ENCODE assay signal across 11 cellular contexts in the genomic region with DNA sequence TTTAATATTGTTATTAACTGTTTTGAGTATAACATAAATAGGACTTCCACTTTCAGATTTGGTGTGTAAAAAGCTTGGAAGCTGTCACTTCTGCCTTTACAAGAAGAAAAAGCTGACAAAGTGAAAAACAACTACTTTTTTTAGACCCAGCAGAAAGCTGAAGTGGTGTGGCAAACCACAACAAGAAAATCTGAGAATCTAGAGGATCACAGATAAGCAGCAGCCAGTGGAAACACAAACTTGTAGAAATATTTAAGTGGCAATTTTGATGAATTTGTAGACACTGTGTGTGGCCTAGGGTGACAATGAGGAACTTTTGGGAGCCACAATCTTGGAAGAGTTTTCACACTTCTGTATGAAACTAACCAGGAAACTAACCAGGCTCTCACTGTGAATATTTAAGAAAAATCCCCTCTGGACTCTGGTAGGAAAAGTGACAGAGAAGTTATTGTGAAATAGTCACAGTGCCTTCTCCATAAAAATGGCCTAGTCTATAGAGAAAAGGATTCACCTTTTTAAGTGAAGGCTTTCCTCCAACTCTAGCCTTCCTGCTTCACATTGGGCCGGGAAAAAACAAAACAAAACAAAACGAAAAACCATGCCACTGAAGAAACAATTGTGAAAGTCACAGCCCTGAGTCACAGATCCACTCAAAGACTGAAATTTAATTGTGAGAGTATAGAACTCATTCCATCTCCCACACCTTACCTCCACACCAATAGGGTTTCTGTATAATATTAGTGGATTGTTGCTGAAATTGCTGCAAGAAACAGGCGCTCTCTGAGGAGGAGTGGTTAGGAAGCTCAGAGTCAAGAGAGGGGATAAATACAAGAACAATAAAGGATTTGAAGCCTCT. TPM values are rescaled to one million over a fixed set of nuclear protein-coding genes. Genes with fewer than 3 reads are reported as not detected.
DNase-seq lines count a peak whose midpoint lies in the region; ATAC-seq and FAIRE-seq lines count a peak whose summit lies in the region.
"Had no signal": no experiment of that assay in that cellular context is flagged by ENCODE, and none has a peak within 500 bp of the region (broad histone marks: within the 10 kb centered on the region; RNA-seq: fewer than 3 reads in every experiment).

No MANE protein-coding gene starts in this region.

- no peaks in the 10 kb centered on the region for H3K36me3 ChIP-seq in BLaER1
- H3K36me3 ChIP-seq: heart right ventricle had no signal

- H3K9me3 ChIP-seq in BLaER1 (peaks cover 7% of the 10 kb centered on the region), T-helper 17 cell (ENCODE audit: control insufficient read depth, low read length, poor library complexity, severe bottlenecking) (no peaks in the 10 kb centered on the region)
- H3K9me3 ChIP-seq: heart right ventricle had no signal

- H3K4me3 ChIP-seq in BLaER1, result peak overlapping the region; percentile 51; the same call in 1 of the 2 replicates
- H3K4me3 ChIP-seq: skin epidermis had no signal

- H3K4me2 ChIP-seq in BLaER1, result peak overlapping the region; percentile 93

- H3K27me3 ChIP-seq in BLaER1, result no peaks in the 10 kb centered on the region
- H3K27me3 ChIP-seq: heart right ventricle had no signal

- peaks cover 19% of the 10 kb centered on the region for H3K4me1 Mint-ChIP-seq in activated CD8-positive, alpha-beta T cell treated with anti-CD3 and anti-CD28 coated beads, Interleukin-2, amount 10 ng/mL, durations not matched to agents 7 days and 5 days (ENCODE audit: low read depth)
- no peaks in the 10 kb centered on the region for H3K4me1 Mint-ChIP-seq in T-helper 17 cell

- no peak overlapping the region for H3K4me3 Mint-ChIP-seq in activated CD8-positive, alpha-beta T cell treated with anti-CD3 and anti-CD28 coated beads, Interleukin-2, amount 10 ng/mL, durations not matched to agents 7 days and 5 days
- no peak overlapping the region for H3K4me3 Mint-ChIP-seq in T-helper 17 cell

- DNase-seq in GM19239 (ENCODE audit: insufficient read length, low spot score), result peak; percentile 27
- peak; percentile 22 for DNase-seq in activated CD8-positive, alpha-beta T cell treated with anti-CD3 and anti-CD28 coated beads, Interleukin-2, amount 10 ng/mL, durations not matched to agents 7 days and 5 days
- DNase-seq in T-helper 17 cell, result no peak
- no peak for DNase-seq in islet precursor cell
- DNase-seq in amniotic stem cell (lab: John Stamatoyannopoulos, UW), result no peak
- DNase-seq in NCI-H82 treated with DMSO at 0.1 percent for 48 hours (lab: John Stamatoyannopoulos, UW; ENCODE audit: unreplicated experiment), result no peak
- DNase-seq: heart right ventricle, NCI-H1694 treated with DMSO at 0.1 percent for 48 hours had no signal

- CTCF ChIA-PET in activated CD8-positive, alpha-beta T cell treated with anti-CD3 and anti-CD28 coated beads, Interleukin-2, amount 10 ng/mL, durations not matched to agents 7 days and 5 days (lab: Charles Lee), result no interaction called here

- POLR2A ChIA-PET in activated CD8-positive, alpha-beta T cell treated with anti-CD3 and anti-CD28 coated beads, Interleukin-2, amount 10 ng/mL, durations not matched to agents 7 days and 5 days (lab: Charles Lee), result no interaction called here

- H4K20me1 ChIP-seq in BLaER1, result no peaks in the 10 kb centered on the region

- no peaks in the 10 kb centered on the region for H3K36me3 Mint-ChIP-seq in activated CD8-positive, alpha-beta T cell treated with anti-CD3 and anti-CD28 coated beads, Interleukin-2, amount 10 ng/mL, durations not matched to agents 7 days and 5 days (ENCODE audit: low read depth)
- H3K36me3 Mint-ChIP-seq in T-helper 17 cell (ENCODE audit: low read depth), result no peaks in the 10 kb centered on the region

- no peaks in the 10 kb centered on the region for H3K9me3 Mint-ChIP-seq in activated CD8-positive, alpha-beta T cell treated with anti-CD3 and anti-CD28 coated beads, Interleukin-2, amount 10 ng/mL, durations not matched to agents 7 days and 5 days (ENCODE audit: insufficient read depth)

- ATAC-seq in HG03064 (IDR thresholded peaks at IDR 0.05; ENCODE audit: low read depth, unreplicated experiment) (peak; percentile 86), T-helper 17 cell (no peak)
- peak; percentile 61 for ATAC-seq in activated CD8-positive, alpha-beta T cell treated with anti-CD3 and anti-CD28 coated beads, Interleukin-2, amount 10 ng/mL, durations not matched to agents 7 days and 5 days

- peak overlapping the region; percentile 76 for H3K9ac ChIP-seq in BLaER1

- H3K4me1 ChIP-seq in BLaER1, result peaks cover 58% of the 10 kb centered on the region

- peak; percentile 78 for FAIRE-seq in GM19239 (lab: Jason Lieb, UNC)

- H3K27me3 Mint-ChIP-seq in activated CD8-positive, alpha-beta T cell treated with anti-CD3 and anti-CD28 coated beads, Interleukin-2, amount 10 ng/mL, durations not matched to agents 7 days and 5 days (ENCODE audit: low read depth), result peaks cover 6% of the 10 kb centered on the region
- H3K27me3 Mint-ChIP-seq in T-helper 17 cell, result peaks cover 7% of the 10 kb centered on the region

- no peak overlapping the region for H3K27ac Mint-ChIP-seq in activated CD8-positive, alpha-beta T cell treated with anti-CD3 and anti-CD28 coated beads, Interleukin-2, amount 10 ng/mL, durations not matched to agents 7 days and 5 days
- H3K27ac Mint-ChIP-seq in T-helper 17 cell, result no peak overlapping the region

- peak overlapping the region; percentile 92 for H3K27ac ChIP-seq in BLaER1

RNA-seq across cellular contexts. Expression of gene GUCY1A1, which starts 26.7 kb away (rescaled TPM):
- under 1 TPM; 0.21 to 0.24 TPM for total RNA-seq in activated CD8-positive, alpha-beta T cell treated with anti-CD3 and anti-CD28 coated beads, Interleukin-2, amount 10 ng/mL, durations not matched to agents 7 days and 5 days
- total RNA-seq in T-helper 17 cell, result 10 to 100 TPM in 1 of 2 donors, under 1 TPM in 1; 0.85 to 14.1 TPM

Comparison
In these comparisons a context has a peak if more than half of its experiments do, and no peak if none do; other contexts are left out.
1. DNase-seq: peak in GM19239 (single experiment) and activated CD8-positive, alpha-beta T cell treated with anti-CD3 and anti-CD28 coated beads, Interleukin-2, amount 10 ng/mL, durations not matched to agents 7 days and 5 days (single experiment); none in T-helper 17 cell (0 of 3), islet precursor cell (single experiment), amniotic stem cell (single experiment) and NCI-H82 treated with DMSO at 0.1 percent for 48 hours (single experiment).